In genomic region chr11:70247710-70248072, GRCh38 we compare ENCODE assay signal across 20 cellular contexts. TPM values are rescaled to one million over a fixed set of nuclear protein-coding genes. Genes with fewer than 3 reads are reported as not detected.
DNase-seq lines count a peak whose midpoint lies in the region; ATAC-seq and TF ChIP-seq lines count a peak whose summit lies in the region.
"Had no signal": no experiment of that assay in that cellular context is flagged by ENCODE, and none has a peak within 500 bp of the region (broad histone marks: within the 10 kb centered on the region; RNA-seq: fewer than 3 reads in every experiment).

No MANE protein-coding gene starts in this region.

- H3K4me1 ChIP-seq in thyroid gland = no peaks in the 10 kb centered on the region

- H3K4me3 ChIP-seq in thyroid gland (replicated peaks in 1 of 3) = no peak overlapping the region

- no peaks in the 10 kb centered on the region for H3K9me3 ChIP-seq in thyroid gland
- H3K9me3 ChIP-seq: neutrophil had no signal

- H3K27me3 ChIP-seq in thyroid gland = no peaks in the 10 kb centered on the region

- intact Hi-C loops in Right ventricle myocardium inferior (cut with DNase I) (no loop called here), cardiac septum (cut with DNase I) (no loop called here), left ventricle myocardium superior (cut with micrococcal nuclease) (no loop called here), thyroid gland (cut with DNase I) (no loop called here)

- no peaks in the 10 kb centered on the region for H3K36me3 ChIP-seq in thyroid gland
- H3K36me3 ChIP-seq: neutrophil had no signal

- WGBS in thyroid gland, 2 donors = 13 to 40% methylated on average over 2 to 4 of the region's 4 CpGs

- DNase-seq in Right ventricle myocardium inferior (ENCODE audit: missing footprints) (no peak), cardiac septum (ENCODE audit: low spot score) (no peak), left ventricle myocardium superior (peak; percentile 63), thyroid gland (peak; percentile 8 to 47), amniotic stem cell (lab: John Stamatoyannopoulos, UW) (no peak), KG1 (lab: John Stamatoyannopoulos, UW) (no peak)
- DNase-seq: ACHN; activated CD8-positive, alpha-beta T cell treated with anti-CD3 and anti-CD28 coated beads, Interleukin-2, amount 10 ng/mL, durations not matched to agents 7 days and 5 days; CD4-positive, alpha-beta T cell; central memory CD4-positive, alpha-beta T cell; effector CD4-positive, alpha-beta T cell; HFFc6; islet precursor cell; NCI-H1105 treated with DMSO at 0.1 percent for 48 hours; SHP77 treated with DMSO at 0.1 percent for 48 hours; stimulated activated naive CD8-positive, alpha-beta T cell treated with anti-CD3 and anti-CD28 coated beads, Interleukin-15, amount 100 ng/mL, for 72 hours had no signal

- H3K27ac ChIP-seq in VCaP (peak overlapping the region; percentile 42; the same call in 1 of the 2 replicates), thyroid gland (no peak overlapping the region)

- TF ChIP-seq CTCF in VCaP (conservative IDR thresholded peaks at IDR 0.05) (no peak), thyroid gland (IDR thresholded peaks at IDR 0.05) (no peak)

- TF ChIP-seq POLR2A in thyroid gland (IDR thresholded peaks at IDR 0.05) = no peak

- ATAC-seq in Right ventricle myocardium inferior (peak; percentile 78), left ventricle myocardium superior (peak; percentile 92), GM18517 (IDR thresholded peaks at IDR 0.05; ENCODE audit: unreplicated experiment) (no peak)
- ATAC-seq: activated CD8-positive, alpha-beta T cell treated with anti-CD3 and anti-CD28 coated beads, Interleukin-2, amount 10 ng/mL, durations not matched to agents 7 days and 5 days; stimulated activated naive CD8-positive, alpha-beta T cell treated with anti-CD3 and anti-CD28 coated beads, Interleukin-15, amount 100 ng/mL, for 72 hours; WTC11 had no signal

RNA-seq across cellular contexts. Expression of gene PPFIA1, which starts 22.8 kb away (rescaled TPM):
- 43.8 TPM for total RNA-seq in Right ventricle myocardium inferior
- total RNA-seq in cardiac septum = 42.8 TPM
- total RNA-seq in left ventricle myocardium superior = 46.8 TPM
- 10 to 100 TPM; 50.9 to 57.9 (median 54.6) TPM for total RNA-seq in thyroid gland

RNA-seq across cellular contexts. Expression of gene FADD, which starts 44.6 kb away (rescaled TPM):
- total RNA-seq in Right ventricle myocardium inferior = 12.8 TPM
- 8.6 TPM for total RNA-seq in cardiac septum
- 8.8 TPM for total RNA-seq in left ventricle myocardium superior
- 10 to 100 TPM; 18.1 to 32.6 (median 21.1) TPM for total RNA-seq in thyroid gland

Comparison
In these comparisons a context has a peak if more than half of its experiments do, and no peak if none do; other contexts are left out.
1. DNase-seq: peak in left ventricle myocardium superior (single experiment) and thyroid gland (2 of 2); none in Right ventricle myocardium inferior (single experiment), cardiac septum (single experiment), amniotic stem cell (single experiment) and KG1 (single experiment).